In genomic region chr22:28025333-28025732, GRCh38 we compare ENCODE assay signal across 9 cellular contexts.
"Had no signal": no experiment of that assay in that cellular context is flagged by ENCODE, and none has a peak within 500 bp of the region (broad histone marks: within the 10 kb centered on the region; RNA-seq: fewer than 3 reads in every experiment).

No MANE protein-coding gene starts in this region.

- DNase-seq: activated CD4-positive, alpha-beta T cell treated with anti-CD3 and anti-CD28 coated beads, Interleukin-2, amount 50 U/mL, for 1 hour; activated naive CD4-positive, alpha-beta T cell treated with anti-CD3 and anti-CD28 coated beads, Interleukin-2, amount 10 ng/mL, durations not matched to agents 7 days and 5 days; stimulated activated CD4-positive, alpha-beta T cell treated with anti-CD3 and anti-CD28 coated beads, Interleukin-12 subunit alpha, Interleukin-12 subunit beta, amount 100 ng/mL, for 4 hours; stimulated activated naive CD4-positive, alpha-beta T cell treated with Interleukin-2 at 50 U/mL for 16 hours; T-helper 2 cell had no signal

- H3K9me3 ChIP-seq: right lobe of liver had no signal

- H3K4me1 ChIP-seq: right lobe of liver had no signal

- H3K4me3 ChIP-seq: right lobe of liver had no signal

- H3K27ac ChIP-seq: right lobe of liver had no signal

- ATAC-seq: right lobe of liver had no signal

- H3K27me3 ChIP-seq: right lobe of liver had no signal

- H3K36me3 ChIP-seq: right lobe of liver had no signal

- FAIRE-seq: colon, frontal cortex, keratinocyte had no signal
